ENCODE assay signal across 2 cellular contexts in the genomic region with DNA sequence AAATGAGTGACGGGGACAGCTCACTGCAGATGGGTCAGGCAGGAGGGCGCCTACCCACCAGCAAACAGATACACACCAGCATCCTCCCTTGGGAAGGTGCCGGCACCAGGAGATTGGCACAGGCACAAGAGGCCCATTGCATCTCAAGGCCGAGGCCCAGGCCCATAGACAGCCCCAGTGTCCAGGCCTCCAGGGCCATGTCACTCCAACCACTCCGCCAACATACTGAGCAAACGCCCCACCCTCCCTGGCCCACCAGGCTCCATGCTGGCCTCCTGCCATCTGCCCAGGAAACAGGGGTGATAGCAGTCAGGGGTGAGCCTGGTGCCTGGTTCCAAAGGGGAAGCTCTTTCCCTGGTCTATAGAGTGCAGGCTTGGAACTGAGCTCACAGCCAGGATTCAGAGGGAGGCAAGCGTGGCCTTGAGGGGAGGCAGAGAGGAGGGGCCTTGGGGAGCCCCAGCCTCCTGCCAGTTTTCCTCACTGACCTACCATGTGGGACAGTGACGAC.
TF ChIP-seq lines count a peak whose summit lies in the region.

No MANE protein-coding gene starts in this region.

TF ChIP-seq in GM23338, 12 proteins besides CTCF, POLR2A, EP300 and RAD21:
- TF ChIP-seq ZNF331 (CRISPR knock-in tag; IDR thresholded peaks at IDR 0.05; ENCODE audit: low read depth) = no peak
- no peak for TF ChIP-seq ZNF114 (CRISPR knock-in tag; IDR thresholded peaks at IDR 0.05)
- TF ChIP-seq EZH2phosphoT487 (IDR thresholded peaks at IDR 0.05; ENCODE audit: unreplicated experiment) = no peak
- no peak for TF ChIP-seq STAT1 (IDR thresholded peaks at IDR 0.05; ENCODE audit: unreplicated experiment)
- TF ChIP-seq CREB1 (CRISPR knock-in tag; IDR thresholded peaks at IDR 0.05; ENCODE audit: low read depth) = no peak
- no peak for TF ChIP-seq NANOG (IDR thresholded peaks at IDR 0.05; ENCODE audit: borderline replicate concordance)
- no peak for TF ChIP-seq EZH2 (IDR thresholded peaks at IDR 0.05; ENCODE audit: low read depth, unreplicated experiment)
- no peak for TF ChIP-seq REST (IDR thresholded peaks at IDR 0.05; ENCODE audit: unreplicated experiment)
- no peak for TF ChIP-seq ETS1 (IDR thresholded peaks at IDR 0.05)
TF ChIP-seq in GM23338: peak in this region for 0.

TF ChIP-seq in GM12878, 131 proteins besides CTCF, POLR2A, EP300 and RAD21:
- TF ChIP-seq EZH2 (IDR thresholded peaks at IDR 0.05; ENCODE audit: borderline replicate concordance, control insufficient read depth, low read depth, low read length) (no peak), CEBPZ (IDR thresholded peaks at IDR 0.05; ENCODE audit: low read depth, low read length) (no peak), ZNF217 (IDR thresholded peaks at IDR 0.05) (no peak), STAT1 (conservative IDR thresholded peaks at IDR 0.05) (no peak), POLR2AphosphoS2 (IDR thresholded peaks at IDR 0.05; ENCODE audit: low read depth, low read length) (no peak)
- TF ChIP-seq, protein P1, sequence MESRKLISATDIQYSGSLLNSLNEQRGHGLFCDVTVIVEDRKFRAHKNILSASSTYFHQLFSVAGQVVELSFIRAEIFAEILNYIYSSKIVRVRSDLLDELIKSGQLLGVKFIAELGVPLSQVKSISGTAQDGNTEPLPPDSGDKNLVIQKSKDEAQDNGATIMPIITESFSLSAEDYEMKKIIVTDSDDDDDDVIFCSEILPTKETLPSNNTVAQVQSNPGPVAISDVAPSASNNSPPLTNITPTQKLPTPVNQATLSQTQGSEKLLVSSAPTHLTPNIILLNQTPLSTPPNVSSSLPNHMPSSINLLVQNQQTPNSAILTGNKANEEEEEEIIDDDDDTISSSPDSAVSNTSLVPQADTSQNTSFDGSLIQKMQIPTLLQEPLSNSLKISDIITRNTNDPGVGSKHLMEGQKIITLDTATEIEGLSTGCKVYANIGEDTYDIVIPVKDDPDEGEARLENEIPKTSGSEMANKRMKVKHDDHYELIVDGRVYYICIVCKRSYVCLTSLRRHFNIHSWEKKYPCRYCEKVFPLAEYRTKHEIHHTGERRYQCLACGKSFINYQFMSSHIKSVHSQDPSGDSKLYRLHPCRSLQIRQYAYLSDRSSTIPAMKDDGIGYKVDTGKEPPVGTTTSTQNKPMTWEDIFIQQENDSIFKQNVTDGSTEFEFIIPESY (IDR thresholded peaks at IDR 0.05) = no peak
